In the genomic region with DNA sequence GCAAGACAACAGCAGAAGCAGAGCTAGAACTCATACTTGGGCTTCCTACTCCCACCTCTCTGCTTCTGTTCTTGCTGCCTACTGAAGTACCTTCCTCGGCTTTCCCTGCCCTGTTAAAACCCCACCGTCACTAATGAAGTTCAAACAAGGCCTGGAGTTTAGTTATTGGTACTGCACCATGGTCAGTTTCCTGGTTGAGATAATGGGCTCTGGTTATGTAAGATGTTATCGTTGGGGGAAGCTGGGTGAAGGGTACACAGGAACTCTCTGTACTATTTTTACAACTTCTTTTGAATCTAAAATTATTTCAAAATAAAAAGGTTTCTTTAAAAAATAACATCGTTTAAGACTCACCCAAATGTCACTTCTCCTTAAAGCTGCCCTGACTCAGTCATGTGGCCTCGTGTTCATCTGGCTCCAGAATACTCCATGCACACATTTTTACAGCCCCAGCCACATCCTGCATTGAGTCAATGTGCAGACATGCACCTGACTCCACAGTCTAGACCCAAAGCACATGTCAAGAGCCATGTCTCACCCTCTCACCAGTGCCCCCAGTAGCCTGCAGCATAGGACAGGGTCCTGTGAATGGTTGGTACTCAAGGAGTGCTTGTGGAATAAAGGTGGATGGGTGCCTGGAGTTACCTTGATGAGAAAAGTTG, we compare ENCODE assay signal across 20 cellular contexts. TPM values are rescaled to one million over a fixed set of nuclear protein-coding genes. Genes with fewer than 3 reads are reported as not detected.
"Had no signal": no experiment of that assay in that cellular context is flagged by ENCODE, and none has a peak within 500 bp of the region (broad histone marks: within the 10 kb centered on the region; RNA-seq: fewer than 3 reads in every experiment).

No MANE protein-coding gene starts in this region.

- H3K36me3 ChIP-seq: prostate gland had no signal

- H3K4me3 ChIP-seq: esophagus muscularis mucosa, hepatocyte, prostate gland, right atrium auricular region, tibial artery had no signal

- H3K36me3 Mint-ChIP-seq: activated naive CD4-positive, alpha-beta T cell treated with anti-CD3 and anti-CD28 coated beads, Interleukin-2, amount 50 U/mL, for 72 hours; naive thymus-derived CD8-positive, alpha-beta T cell had no signal

- H3K27me3 Mint-ChIP-seq: activated CD4-positive, alpha-beta T cell treated with anti-CD3 and anti-CD28 coated beads, Interleukin-2, amount 10 ng/mL, durations not matched to agents 7 days and 5 days; naive thymus-derived CD8-positive, alpha-beta T cell had no signal

- H3K9me3 Mint-ChIP-seq: activated CD4-positive, alpha-beta T cell treated with anti-CD3 and anti-CD28 coated beads, Interleukin-2, amount 10 ng/mL, durations not matched to agents 7 days and 5 days; activated naive CD4-positive, alpha-beta T cell treated with anti-CD3 and anti-CD28 coated beads, Interleukin-2, amount 50 U/mL, for 72 hours had no signal

- H3K27me3 ChIP-seq: esophagus muscularis mucosa, hepatocyte, right atrium auricular region, tibial artery had no signal

- H3K27ac Mint-ChIP-seq: activated CD4-positive, alpha-beta T cell treated with anti-CD3 and anti-CD28 coated beads, Interleukin-2, amount 10 ng/mL, durations not matched to agents 7 days and 5 days; activated naive CD4-positive, alpha-beta T cell treated with anti-CD3 and anti-CD28 coated beads, Interleukin-2, amount 50 U/mL, for 72 hours had no signal

- H3K4me3 Mint-ChIP-seq: activated CD4-positive, alpha-beta T cell treated with anti-CD3 and anti-CD28 coated beads, Interleukin-2, amount 10 ng/mL, durations not matched to agents 7 days and 5 days; naive thymus-derived CD8-positive, alpha-beta T cell had no signal

- H3K4me2 ChIP-seq: hepatocyte had no signal

- DNase-seq: activated CD4-positive, alpha-beta T cell treated with anti-CD3 and anti-CD28 coated beads, Interleukin-2, amount 10 ng/mL, durations not matched to agents 7 days and 5 days; activated CD8-positive, alpha-beta memory T cell treated with anti-CD3 and anti-CD28 coated beads for 24 hours; activated gamma-delta T cell treated with Interleukin-2 at 50 U/mL for 16 hours; amniotic stem cell; effector CD8-positive, alpha-beta T cell; left cardiac atrium; mesendoderm; naive thymus-derived CD8-positive, alpha-beta T cell; stimulated activated CD4-positive, alpha-beta T cell treated with anti-CD3 and anti-CD28 coated beads, Interleukin-12 subunit alpha, Interleukin-12 subunit beta, amount 100 ng/mL, for 4 hours; stimulated activated CD4-positive, alpha-beta T cell treated with anti-CD3 and anti-CD28 coated beads, Interleukin-1b, Interleukin-23, amount 100 ng/mL, for 48 hours; stimulated activated CD8-positive, alpha-beta memory T cell treated with anti-CD3 and anti-CD28 coated beads, Interleukin-4, amount 100 ng/mL, for 48 hours; stimulated activated naive CD4-positive, alpha-beta T cell treated with Interleukin-2 at 50 U/mL for 16 hours; substantia nigra; T-helper 9 cell; tibial artery had no signal

- H3K4me1 ChIP-seq: prostate gland had no signal

- H3K9me3 ChIP-seq: esophagus muscularis mucosa, prostate gland, right atrium auricular region, tibial artery had no signal

- H3K27ac ChIP-seq: hepatocyte, prostate gland, right atrium auricular region, tibial artery had no signal

RNA-seq across cellular contexts. Expression of gene AQP1, which starts 36.9 kb away (rescaled TPM):
- polyA plus RNA-seq: naive thymus-derived CD8-positive, alpha-beta T cell had no signal
